In the genomic region with DNA sequence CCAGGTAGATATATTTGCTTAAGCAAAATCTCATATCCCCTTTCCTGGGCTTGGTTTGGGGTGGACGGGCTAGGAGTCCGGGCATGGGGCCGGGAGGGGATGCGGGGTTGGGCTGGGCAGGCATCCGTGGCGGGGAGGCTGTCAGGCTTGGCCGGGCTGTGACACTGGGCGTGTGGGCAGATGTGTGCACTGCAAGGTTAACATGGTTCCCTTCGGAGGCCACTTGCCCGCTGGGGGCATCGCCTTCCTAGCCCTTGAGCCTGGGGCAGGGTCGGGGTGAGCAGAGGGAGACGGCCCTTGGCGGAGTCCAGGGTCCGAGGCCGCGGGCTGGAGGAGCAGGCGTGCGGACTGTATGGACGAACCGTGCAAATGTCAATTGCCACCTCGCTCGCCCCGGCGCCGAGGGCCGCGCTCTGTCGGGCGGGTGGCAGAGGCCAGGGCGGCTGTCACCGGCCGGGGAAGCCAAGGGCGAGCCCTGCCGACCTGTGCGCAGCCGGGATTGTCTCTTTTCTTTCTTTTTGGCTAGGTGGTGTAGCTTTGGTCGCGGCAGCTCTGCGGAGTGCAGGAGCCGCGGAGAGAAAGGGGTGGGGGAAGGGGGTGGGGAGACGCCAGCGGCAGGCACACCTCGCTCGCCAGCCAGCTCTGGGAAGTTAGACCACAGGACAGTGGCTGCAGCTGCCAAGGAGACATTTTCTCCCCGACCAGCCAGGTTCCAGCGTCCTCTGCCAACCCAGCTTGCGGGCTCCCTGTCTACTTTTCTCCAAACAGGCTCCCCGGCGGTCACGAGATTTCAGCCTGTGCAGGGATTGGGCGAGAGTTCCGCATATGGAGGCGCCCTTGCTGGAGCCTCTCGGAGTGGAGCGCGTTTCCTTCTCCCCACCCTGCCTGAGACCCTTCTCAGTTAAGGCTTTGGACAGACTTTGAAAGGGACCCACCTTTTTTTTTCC, we compare ENCODE assay signal across 8 cellular contexts. TPM values are rescaled to one million over a fixed set of nuclear protein-coding genes. Genes with fewer than 3 reads are reported as not detected.
A peak's percentile ranks its signal among the peaks of the same experiment; 100 is the strongest.
DNase-seq lines count a peak whose midpoint lies in the region; ATAC-seq and TF ChIP-seq lines count a peak whose summit lies in the region.

No MANE protein-coding gene starts in this region.

- H3K27ac ChIP-seq in CD8-positive, alpha-beta T cell (ENCODE audit: low read depth, low read length): peak overlapping the region; percentile 49
- H3K27ac ChIP-seq in endodermal cell (ENCODE audit: low read depth, low read length): peak overlapping the region; percentile 83

- intact Hi-C loops in CD8-positive, alpha-beta T cell (cut with DNase I, micrococcal nuclease): loop anchor here (1.0 to 5.0 kb wide), 3 partner anchors 63 to 775 kb away; partner anchors contain the start of genes DTL (in 1 of the 2), INTS7 (in 1 of the 2) and KCNH1 (in 1 of the 2)

- ATAC-seq in CD8-positive, alpha-beta T cell: peak; percentile 24
- peak; percentile 32 for ATAC-seq in GM19397 (IDR thresholded peaks at IDR 0.05; ENCODE audit: unreplicated experiment)

- CTCF ChIA-PET in CD8-positive, alpha-beta T cell (lab: Charles Lee): interaction anchor here (1.0 kb wide), 1 partner anchor 9 kb away, joined by 3 read pairs; no protein-coding TSS in a partner anchor

- H3K4me3 ChIP-seq in CD8-positive, alpha-beta T cell (ENCODE audit: low read depth, low read length): peak overlapping the region; percentile 87
- H3K4me3 ChIP-seq in NT2/D1 (ENCODE audit: insufficient read length, low read depth): peak overlapping the region; percentile 81
- H3K4me3 ChIP-seq in endodermal cell (ENCODE audit: low read length): peak overlapping the region; percentile 95

- no peaks in the 10 kb centered on the region for H3K9me3 Mint-ChIP-seq in CD8-positive, alpha-beta T cell
- no peaks in the 10 kb centered on the region for H3K9me3 Mint-ChIP-seq in endodermal cell
- no peaks in the 10 kb centered on the region for H3K9me3 Mint-ChIP-seq in mesothelial cell of epicardium

- DNase-seq in CD8-positive, alpha-beta T cell: peak; percentile 19 to 70 (median 55)
- DNase-seq in HK-2 (ENCODE audit: unreplicated experiment) (peak; percentile 85), NT2/D1 (ENCODE audit: low read depth, low spot score) (peak; percentile 69), endodermal cell (peak; percentile 94), mesothelial cell of epicardium (ENCODE audit: low spot score in 2 of 2, unreplicated experiment in 2 of 2) (peak; percentile 64 to 79)
- DNase-seq in activated CD8-positive, alpha-beta memory T cell treated with anti-CD3 and anti-CD28 coated beads, Interleukin-2, amount 50 U/mL, for 24 hours (ENCODE audit: extremely low read depth): peak; percentile 25
- DNase-seq in stimulated activated CD8-positive, alpha-beta memory T cell treated with anti-CD3 and anti-CD28 coated beads, Interleukin-15, amount 100 ng/mL, for 4 hours (ENCODE audit: low read depth in 2 of 2): peak; percentile 21 to 36

- H3K4me1 Mint-ChIP-seq in CD8-positive, alpha-beta T cell (ENCODE audit: low read depth): peaks cover 25% of the 10 kb centered on the region
- H3K4me1 Mint-ChIP-seq in endodermal cell (peaks cover 20% of the 10 kb centered on the region), mesothelial cell of epicardium (peaks cover 24% of the 10 kb centered on the region)

- TF ChIP-seq CTCF in CD8-positive, alpha-beta T cell (IDR thresholded peaks at IDR 0.05): no peak
- TF ChIP-seq CTCF in endodermal cell (conservative IDR thresholded peaks at IDR 0.05): no peak
- no peak for TF ChIP-seq CTCF in mesothelial cell of epicardium (IDR thresholded peaks at IDR 0.05; ENCODE audit: unreplicated experiment)

- H3K36me3 Mint-ChIP-seq in CD8-positive, alpha-beta T cell: peaks cover 23% of the 10 kb centered on the region
- H3K36me3 Mint-ChIP-seq in endodermal cell (ENCODE audit: low read depth): peaks cover 31% of the 10 kb centered on the region
- peaks cover 10% of the 10 kb centered on the region for H3K36me3 Mint-ChIP-seq in mesothelial cell of epicardium

- H3K36me3 ChIP-seq in CD8-positive, alpha-beta T cell (ENCODE audit: insufficient read depth, low read length): no peaks in the 10 kb centered on the region
- H3K36me3 ChIP-seq in NT2/D1 (ENCODE audit: insufficient read depth, insufficient read length, low read length) (peaks cover 19% of the 10 kb centered on the region), endodermal cell (ENCODE audit: control insufficient read depth, insufficient read depth, low read length) (peaks cover 34% of the 10 kb centered on the region)

- H3K9ac ChIP-seq in NT2/D1 (ENCODE audit: insufficient read length, low read depth) (peak overlapping the region; percentile 94), endodermal cell (ENCODE audit: extremely low read depth, low read length, poor library complexity, severe bottlenecking) (peak overlapping the region; percentile 83)

- no peaks in the 10 kb centered on the region for H3K27me3 ChIP-seq in CD8-positive, alpha-beta T cell (ENCODE audit: insufficient read depth, low read length)
- H3K27me3 ChIP-seq in NT2/D1 (ENCODE audit: insufficient read depth, insufficient read length) (no peaks in the 10 kb centered on the region), endodermal cell (ENCODE audit: control insufficient read depth, insufficient read depth, low read length, poor library complexity, severe bottlenecking) (no peaks in the 10 kb centered on the region)

- peak overlapping the region; percentile 85 for H3K27ac Mint-ChIP-seq in CD8-positive, alpha-beta T cell
- H3K27ac Mint-ChIP-seq in endodermal cell: peak overlapping the region; percentile 82
- peak overlapping the region; percentile 93 for H3K27ac Mint-ChIP-seq in mesothelial cell of epicardium

- peaks cover 20% of the 10 kb centered on the region for H3K4me1 ChIP-seq in CD8-positive, alpha-beta T cell (ENCODE audit: insufficient read depth, low read length)
- no peaks in the 10 kb centered on the region for H3K4me1 ChIP-seq in NT2/D1 (ENCODE audit: insufficient read depth, insufficient read length)
- peaks cover 7% of the 10 kb centered on the region for H3K4me1 ChIP-seq in endodermal cell (ENCODE audit: control insufficient read depth, insufficient read depth, low read length)

- POLR2A ChIA-PET in CD8-positive, alpha-beta T cell (lab: Charles Lee): interaction anchor here (0.6 to 1.0 kb wide), 3 partner anchors 32 to 814 kb away, joined by 3 read pairs; no protein-coding TSS in a partner anchor

- 0% methylated on average over 24 to 58 of the region's 58 CpGs for WGBS in endodermal cell (ENCODE audit: insufficient coverage in 1 of 2, insufficient read length in 1 of 2), 2 experiments

- no peaks in the 10 kb centered on the region for H3K9me3 ChIP-seq in CD8-positive, alpha-beta T cell (ENCODE audit: low read length)
- H3K9me3 ChIP-seq in NT2/D1 (ENCODE audit: insufficient read depth, low read length): no peaks in the 10 kb centered on the region
- no peaks in the 10 kb centered on the region for H3K9me3 ChIP-seq in endodermal cell (ENCODE audit: control insufficient read depth, low read length)

- H3K27me3 Mint-ChIP-seq in CD8-positive, alpha-beta T cell (ENCODE audit: low read depth): no peaks in the 10 kb centered on the region
- H3K27me3 Mint-ChIP-seq in endodermal cell (ENCODE audit: insufficient read depth) (no peaks in the 10 kb centered on the region), mesothelial cell of epicardium (ENCODE audit: low read depth) (no peaks in the 10 kb centered on the region)

- H3K4me3 Mint-ChIP-seq in CD8-positive, alpha-beta T cell: peak overlapping the region; percentile 95
- H3K4me3 Mint-ChIP-seq in endodermal cell (peak overlapping the region; percentile 85), mesothelial cell of epicardium (peak overlapping the region; percentile 87)

RNA-seq across cellular contexts. Expression of gene RCOR3, which starts 1.3 kb away (rescaled TPM):
- 10 to 100 TPM; 54.6 to 61.1 TPM for total RNA-seq in CD8-positive, alpha-beta T cell
- total RNA-seq in endodermal cell (100 to 1,000 TPM; 133 to 134 TPM), mesothelial cell of epicardium (77.8 to 78.9 TPM (median 78.7 TPM) in 3 replicates)
- polyA plus RNA-seq in endodermal cell (2013, experiment 1 of 2): 48.1 TPM
- 41.5 TPM for polyA plus RNA-seq in endodermal cell (2013, experiment 2 of 2)

Comparison
In these comparisons a context has a peak if more than half of its experiments do, and no peak if none do; other contexts are left out.
1. Peak in every context shown above with its lines: DNase-seq, ATAC-seq, H3K4me3 ChIP-seq and H3K27ac ChIP-seq.
2. DNase-seq: peak in every context shown above with its lines; median percentile 94 in endodermal cell; 85 in HK-2; 72 in mesothelial cell of epicardium; 69 in NT2/D1; 55 in CD8-positive, alpha-beta T cell; 28 in stimulated activated CD8-positive, alpha-beta memory T cell treated with anti-CD3 and anti-CD28 coated beads, Interleukin-15, amount 100 ng/mL, for 4 hours; 25 in activated CD8-positive, alpha-beta memory T cell treated with anti-CD3 and anti-CD28 coated beads, Interleukin-2, amount 50 U/mL, for 24 hours.